26 cellular contexts compared by ENCODE assay signal in the genomic region with DNA sequence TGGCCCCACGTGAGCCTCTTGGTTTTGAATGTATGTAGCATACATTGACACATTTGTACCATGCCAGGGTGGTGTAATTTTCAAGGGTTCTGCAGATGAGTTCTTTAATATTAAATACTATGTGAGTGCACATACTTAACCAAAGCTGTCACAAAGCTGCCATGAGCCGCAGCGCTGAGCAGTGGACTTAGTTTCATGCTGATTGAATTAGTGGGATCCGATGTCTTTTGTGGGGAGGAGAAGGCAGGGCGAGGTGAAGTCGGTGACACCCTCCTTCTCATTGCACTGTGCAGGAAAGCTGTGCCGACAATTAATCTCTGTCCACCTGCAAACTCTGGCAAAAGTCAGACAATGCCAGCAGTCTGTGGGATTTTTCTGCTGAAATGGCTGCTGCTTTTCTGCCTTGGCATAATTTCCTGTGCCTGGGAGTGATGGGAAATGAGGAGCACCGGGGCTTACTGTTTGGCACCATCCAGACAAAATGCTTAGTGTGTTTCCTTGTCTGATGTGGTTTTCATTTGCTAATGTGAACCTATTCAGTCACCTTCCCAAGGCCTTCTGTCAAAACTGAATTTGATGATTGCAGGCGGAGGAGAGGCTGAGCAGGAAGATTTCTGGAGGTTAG. TPM values are rescaled to one million over a fixed set of nuclear protein-coding genes. Genes with fewer than 3 reads are reported as not detected.
DNase-seq lines count a peak whose midpoint lies in the region; ATAC-seq and TF ChIP-seq lines count a peak whose summit lies in the region.
"Had no signal": no experiment of that assay in that cellular context is flagged by ENCODE, and none has a peak within 500 bp of the region (broad histone marks: within the 10 kb centered on the region; RNA-seq: fewer than 3 reads in every experiment).

No MANE protein-coding gene starts in this region.

- DNase-seq in Right ventricle myocardium superior, result peak; percentile 37
- no peak for DNase-seq in left cardiac atrium
- DNase-seq in astrocyte of the hippocampus (ENCODE audit: low read depth, low spot score), result peak; percentile 60
- DNase-seq in neural progenitor cell (ENCODE audit: low spot score), result no peak
- DNase-seq in SHP77 treated with DMSO at 0.1 percent for 48 hours (lab: John Stamatoyannopoulos, UW), result no peak
- DNase-seq in T-helper 17 cell, result no peak
- no peak for DNase-seq in OCI-M2 (lab: John Stamatoyannopoulos, UW; ENCODE audit: unreplicated experiment)
- no peak for DNase-seq in Karpas-422
- DNase-seq: Caco-2; CD8-positive, alpha-beta T cell; HCEC 1CT; IMR-90; KG1; MM.1S; NCI-H1048; NCI-H1417; NCI-H1694; NCI-H2029 treated with DMSO at 0.1 percent for 48 hours; NCI-H446 treated with DMSO at 0.1 percent for 48 hours; NCI-H82; NK-92 treated with Interleukin-12 subunit alpha and Interleukin-12 subunit beta, amount 100 ng/mL, for 24 hours had no signal

- H3K9me3 ChIP-seq in neural progenitor cell (ENCODE audit: low read depth) (no peaks in the 10 kb centered on the region), T-helper 17 cell (ENCODE audit: control insufficient read depth, low read length, poor library complexity, severe bottlenecking) (no peaks in the 10 kb centered on the region), Karpas-422 (ENCODE audit: low read length) (no peaks in the 10 kb centered on the region)
- H3K9me3 ChIP-seq: Caco-2, Peyer's patch, SJSA1 had no signal

- H2AFZ ChIP-seq in neural progenitor cell (replicated peaks), result no peak overlapping the region
- H2AFZ ChIP-seq in Karpas-422 (ENCODE audit: low read length), result no peak overlapping the region

- H3K4me2 ChIP-seq in neural progenitor cell, result no peak overlapping the region
- H3K4me2 ChIP-seq in Karpas-422 (ENCODE audit: low read depth, low read length, poor library complexity, severe bottlenecking), result no peak overlapping the region

- H3K27me3 Mint-ChIP-seq in neural progenitor cell (ENCODE audit: insufficient read depth, low read depth) (peaks cover 2% of the 10 kb centered on the region), T-helper 17 cell (no peaks in the 10 kb centered on the region)
- H3K27me3 Mint-ChIP-seq: B cell had no signal

- intact Hi-C loops in Right ventricle myocardium superior (cut with DNase I) (no loop called here), left cardiac atrium (cut with DNase I) (no loop called here)

- H3K36me3 ChIP-seq in neural progenitor cell, result no peaks in the 10 kb centered on the region
- no peaks in the 10 kb centered on the region for H3K36me3 ChIP-seq in Karpas-422 (ENCODE audit: insufficient read depth, low read length)
- H3K36me3 ChIP-seq: Peyer's patch, SJSA1 had no signal

- no peaks in the 10 kb centered on the region for H3K36me3 Mint-ChIP-seq in neural progenitor cell
- no peaks in the 10 kb centered on the region for H3K36me3 Mint-ChIP-seq in T-helper 17 cell (ENCODE audit: low read depth)
- H3K36me3 Mint-ChIP-seq: CD8-positive, alpha-beta T cell had no signal

- H3F3A ChIP-seq in neural progenitor cell (ENCODE audit: low read depth), result no peaks in the 10 kb centered on the region

- no peak overlapping the region for H3K9ac ChIP-seq in neural progenitor cell
- H3K9ac ChIP-seq in Karpas-422 (ENCODE audit: low read length), result no peak overlapping the region

- no peaks in the 10 kb centered on the region for H3K9me3 Mint-ChIP-seq in neural progenitor cell
- H3K9me3 Mint-ChIP-seq: CD8-positive, alpha-beta T cell had no signal

- peaks cover 47% of the 10 kb centered on the region for H3K4me1 Mint-ChIP-seq in neural progenitor cell
- H3K4me1 Mint-ChIP-seq in T-helper 17 cell, result no peaks in the 10 kb centered on the region
- H3K4me1 Mint-ChIP-seq: B cell had no signal

- ATAC-seq in Right ventricle myocardium superior (ENCODE audit: poor library complexity), result no peak
- ATAC-seq in left cardiac atrium, result no peak
- no peak for ATAC-seq in T-helper 17 cell
- ATAC-seq: CD8-positive, alpha-beta T cell had no signal

- no peak overlapping the region for H3K27ac ChIP-seq in neural progenitor cell
- H3K27ac ChIP-seq in Karpas-422 (ENCODE audit: low read length), result no peak overlapping the region
- H3K27ac ChIP-seq: 22Rv1, C4-2B, Peyer's patch, SJSA1 had no signal

- H3K27me3 ChIP-seq in neural progenitor cell (no peaks in the 10 kb centered on the region), Karpas-422 (ENCODE audit: low read length) (no peaks in the 10 kb centered on the region)
- H3K27me3 ChIP-seq: Peyer's patch had no signal

- H3K79me2 ChIP-seq in neural progenitor cell (ENCODE audit: low read depth) (no peaks in the 10 kb centered on the region), Karpas-422 (ENCODE audit: low read length) (no peaks in the 10 kb centered on the region)

- peak overlapping the region; percentile 8 for H3K4me3 Mint-ChIP-seq in neural progenitor cell
- no peak overlapping the region for H3K4me3 Mint-ChIP-seq in T-helper 17 cell
- H3K4me3 Mint-ChIP-seq: B cell; CD8-positive, alpha-beta T cell had no signal

- peaks cover 4% of the 10 kb centered on the region for H4K20me1 ChIP-seq in neural progenitor cell (ENCODE audit: low read depth)
- H4K20me1 ChIP-seq in Karpas-422 (ENCODE audit: insufficient read depth, low read depth, low read length), result no peaks in the 10 kb centered on the region

- TF ChIP-seq CTCF in neural progenitor cell (IDR thresholded peaks at IDR 0.05), result no peak

- H3K27ac Mint-ChIP-seq in neural progenitor cell (peak overlapping the region; percentile 10), T-helper 17 cell (no peak overlapping the region)
- H3K27ac Mint-ChIP-seq: B cell; CD8-positive, alpha-beta T cell had no signal

- no peaks in the 10 kb centered on the region for H3K9me2 ChIP-seq in Karpas-422 (replicated peaks; ENCODE audit: insufficient read depth, low read length)

- no peak overlapping the region for H3K4me3 ChIP-seq in neural progenitor cell
- no peak overlapping the region for H3K4me3 ChIP-seq in Karpas-422 (ENCODE audit: low read length)
- H3K4me3 ChIP-seq: Peyer's patch, SJSA1 had no signal

- H3K4me1 ChIP-seq in neural progenitor cell, result peaks cover 22% of the 10 kb centered on the region
- no peaks in the 10 kb centered on the region for H3K4me1 ChIP-seq in Karpas-422 (ENCODE audit: low read length)
- H3K4me1 ChIP-seq: Caco-2, Peyer's patch, SJSA1 had no signal

RNA-seq across cellular contexts. Expression of a gene that starts 56.2 kb away (rescaled TPM):
- total RNA-seq in Right ventricle myocardium superior (0.05 TPM), left cardiac atrium (under 1 TPM; 0.06 to 0.08 TPM), neural progenitor cell (ENCODE audit: low replicate concordance) (2.9 and 6.5 TPM in 2 replicates), T-helper 17 cell (under 1 TPM; 0.55 to 0.67 TPM)
- total RNA-seq in Karpas-422 (2014; rRNA removed; shearing (Covaris generic); ENCODE audit: low replicate concordance), result not detected in 2 replicates
- total RNA-seq: B cell, Caco-2 had no signal

Comparison
In these comparisons a context has a peak if more than half of its experiments do, and no peak if none do; other contexts are left out.
1. DNase-seq: peak in Right ventricle myocardium superior (single experiment) and astrocyte of the hippocampus (single experiment); none in left cardiac atrium (single experiment), neural progenitor cell (single experiment), SHP77 treated with DMSO at 0.1 percent for 48 hours (single experiment), T-helper 17 cell (0 of 3), OCI-M2 (single experiment) and Karpas-422 (single experiment).